In genomic region chr11:48094643-48095339, GRCh38 we compare ENCODE assay signal across 15 cellular contexts.
A peak's percentile ranks its signal among the peaks of the same experiment; 100 is the strongest.
DNase-seq lines count a peak whose midpoint lies in the region; ATAC-seq and TF ChIP-seq lines count a peak whose summit lies in the region.
"Had no signal": no experiment of that assay in that cellular context is flagged by ENCODE, and none has a peak within 500 bp of the region (broad histone marks: within the 10 kb centered on the region; RNA-seq: fewer than 3 reads in every experiment).

No MANE protein-coding gene starts in this region.

- peaks cover 69% of the 10 kb centered on the region for H3K79me2 ChIP-seq in Karpas-422 (ENCODE audit: low read length)
- H3K79me2 ChIP-seq in PC-9 (ENCODE audit: low read depth) = peaks cover 88% of the 10 kb centered on the region

- peak overlapping the region; percentile 95 for H3K27ac Mint-ChIP-seq in neural crest cell (ENCODE audit: unreplicated experiment)

- peak overlapping the region; percentile 81 for H3K9ac ChIP-seq in Karpas-422 (ENCODE audit: low read length)

- H2AFZ ChIP-seq in Karpas-422 (ENCODE audit: low read length) (no peak overlapping the region), PC-9 (no peak overlapping the region)

- intact Hi-C loops in PC-9 (cut with micrococcal nuclease; ENCODE audit: unreplicated experiment) = no loop called here

- DNase-seq in Ammon's horn (ENCODE audit: low spot score) = peak; percentile 86
- DNase-seq in Karpas-422 = peak; percentile 71
- peak; percentile 97 for DNase-seq in foreskin melanocyte
- no peak for DNase-seq in neural crest cell (ENCODE audit: low read depth, low spot score)
- DNase-seq in stimulated activated naive CD4-positive, alpha-beta T cell treated with Interleukin-2 at 50 U/mL for 16 hours (lab: John Stamatoyannopoulos, UW) = no peak
- DNase-seq in SIG-M5 (lab: John Stamatoyannopoulos, UW) = no peak
- no peak for DNase-seq in PC-9
- DNase-seq: activated CD4-positive, alpha-beta T cell treated with anti-CD3 and anti-CD28 coated beads, Interleukin-2, amount 50 U/mL, for 48 hours; activated naive CD4-positive, alpha-beta T cell; heart left ventricle; left cardiac atrium; NCI-H526 treated with DMSO at 0.1 percent for 48 hours had no signal

- peaks cover 68% of the 10 kb centered on the region for H3K4me1 Mint-ChIP-seq in neural crest cell

- H3K27ac ChIP-seq in Karpas-422 (ENCODE audit: low read length) (peak overlapping the region; percentile 99), PC-9 (no peak overlapping the region)
- H3K27ac ChIP-seq: cardiac muscle cell, epithelial cell of prostate had no signal

- POLR2A ChIA-PET in PC-9 (lab: Charles Lee; ENCODE audit: unreplicated experiment) = no interaction called here

- H3K27me3 ChIP-seq in Karpas-422 (ENCODE audit: low read length) (no peaks in the 10 kb centered on the region), PC-9 (ENCODE audit: insufficient read depth, low read depth) (no peaks in the 10 kb centered on the region)
- H3K27me3 ChIP-seq: cardiac muscle cell, heart left ventricle had no signal

- H3K4me2 ChIP-seq in Karpas-422 (ENCODE audit: low read depth, low read length, poor library complexity, severe bottlenecking) (peak overlapping the region; percentile 69), PC-9 (no peak overlapping the region)

- H3K9me3 ChIP-seq in Karpas-422 (ENCODE audit: low read length) = no peaks in the 10 kb centered on the region
- no peaks in the 10 kb centered on the region for H3K9me3 ChIP-seq in PC-9 (ENCODE audit: insufficient read depth, low read depth)
- H3K9me3 ChIP-seq: heart left ventricle had no signal

- ATAC-seq in HG02981 (IDR thresholded peaks at IDR 0.05; ENCODE audit: unreplicated experiment) = no peak

- no peaks in the 10 kb centered on the region for H3K9me2 ChIP-seq in Karpas-422 (replicated peaks; ENCODE audit: insufficient read depth, low read length)
- no peaks in the 10 kb centered on the region for H3K9me2 ChIP-seq in PC-9 (ENCODE audit: insufficient read depth)

- BruUV-seq in PC-9 (replicated peaks; lab: Mats Ljungman, UMichigan) = no TSS peak

- no peaks in the 10 kb centered on the region for H3K27me3 Mint-ChIP-seq in neural crest cell (ENCODE audit: low read depth)

- CTCF ChIA-PET in PC-9 (lab: Charles Lee) = no interaction called here

- H3K4me3 Mint-ChIP-seq in neural crest cell = peak overlapping the region; percentile 28

- peak overlapping the region; percentile 49 for H3K4me3 ChIP-seq in Karpas-422 (ENCODE audit: low read length)
- H3K4me3 ChIP-seq in PC-9 = no peak overlapping the region
- H3K4me3 ChIP-seq: cardiac muscle cell, heart left ventricle had no signal

- H3K36me3 ChIP-seq in Karpas-422 (ENCODE audit: insufficient read depth, low read length) = no peaks in the 10 kb centered on the region
- H3K36me3 ChIP-seq in PC-9 (ENCODE audit: low read depth) = no peaks in the 10 kb centered on the region
- H3K36me3 ChIP-seq: cardiac muscle cell, heart left ventricle had no signal

- no peak for TF ChIP-seq CTCF in neural crest cell (conservative IDR thresholded peaks at IDR 0.05)
- TF ChIP-seq CTCF in PC-9 (conservative IDR thresholded peaks at IDR 0.05) = no peak

- H3K4me1 ChIP-seq in Karpas-422 (ENCODE audit: low read length) = peaks cover 96% of the 10 kb centered on the region
- H3K4me1 ChIP-seq in PC-9 (replicated peaks; ENCODE audit: insufficient read depth) = peaks cover 44% of the 10 kb centered on the region

- no peaks in the 10 kb centered on the region for H3K9me3 Mint-ChIP-seq in neural crest cell

- H3K36me3 Mint-ChIP-seq in neural crest cell (ENCODE audit: low read depth) = no peaks in the 10 kb centered on the region

- peaks cover 45% of the 10 kb centered on the region; the same call in 1 of the 2 replicates for H3F3A ChIP-seq in PC-9 (ENCODE audit: insufficient read depth, low read depth)

- no peaks in the 10 kb centered on the region for H4K20me1 ChIP-seq in Karpas-422 (ENCODE audit: insufficient read depth, low read depth, low read length)
- no peaks in the 10 kb centered on the region for H4K20me1 ChIP-seq in PC-9 (ENCODE audit: insufficient read depth)

Comparison
In these comparisons a context has a peak if more than half of its experiments do, and no peak if none do; other contexts are left out.
1. DNase-seq: peak in Ammon's horn (single experiment), Karpas-422 (single experiment) and foreskin melanocyte (single experiment); none in neural crest cell (single experiment), stimulated activated naive CD4-positive, alpha-beta T cell treated with Interleukin-2 at 50 U/mL for 16 hours (single experiment), SIG-M5 (single experiment) and PC-9 (0 of 2).